In the genomic region with DNA sequence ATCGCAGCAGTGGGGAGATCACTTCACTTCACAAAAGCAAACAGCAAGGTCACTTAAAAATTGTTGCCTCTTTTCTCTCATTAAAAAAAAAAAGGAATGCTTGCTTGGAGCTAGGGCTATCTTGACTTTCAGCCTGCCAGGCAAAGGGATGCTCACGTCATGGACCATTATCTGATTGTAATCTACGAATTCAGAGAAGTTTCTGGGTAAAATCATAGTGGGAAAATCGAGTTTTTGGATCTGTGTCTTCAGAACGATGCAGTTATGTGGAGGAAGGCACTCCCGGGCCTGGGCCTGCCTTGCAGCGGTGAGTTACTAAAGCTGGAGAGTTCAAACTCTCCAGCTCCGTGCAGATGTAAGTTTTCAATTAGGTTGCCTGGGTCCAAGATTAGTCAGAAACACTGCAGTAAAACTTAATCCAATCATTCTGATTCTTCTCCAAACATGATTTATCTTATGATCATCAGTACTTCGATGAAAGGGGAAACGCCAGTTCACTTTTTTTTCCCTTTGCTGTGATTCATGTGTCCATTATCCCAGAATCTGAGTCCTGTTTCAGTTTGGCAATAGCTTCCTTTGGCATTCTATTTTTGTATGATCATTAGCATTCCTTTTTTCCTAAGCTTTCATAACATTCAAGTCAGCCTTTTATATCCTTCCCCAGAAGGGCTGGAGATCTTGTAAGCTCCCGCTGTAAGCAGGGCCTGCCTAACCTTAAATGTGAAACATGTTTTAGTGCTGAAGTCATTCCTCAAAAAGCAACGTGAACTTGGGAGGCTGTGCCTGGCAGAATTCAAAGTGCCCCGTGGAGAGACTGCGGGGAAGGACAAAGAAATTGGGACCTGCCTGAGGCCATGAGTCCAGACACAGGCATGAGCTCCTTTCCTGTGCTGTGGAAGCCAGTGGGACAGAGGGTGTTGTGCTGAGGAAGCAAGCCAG, we compare ENCODE assay signal across 12 cellular contexts.
DNase-seq lines count a peak whose midpoint lies in the region; ATAC-seq and TF ChIP-seq lines count a peak whose summit lies in the region.
"Had no signal": no experiment of that assay in that cellular context is flagged by ENCODE, and none has a peak within 500 bp of the region (broad histone marks: within the 10 kb centered on the region; RNA-seq: fewer than 3 reads in every experiment).

No MANE protein-coding gene starts in this region.

- H3K27me3 ChIP-seq in IMR-90 (ENCODE audit: control insufficient read depth, insufficient read depth, low read length) (peaks cover 2% of the 10 kb centered on the region; the same call in 1 of the 2 replicates), tibial nerve (no peaks in the 10 kb centered on the region)
- H3K27me3 ChIP-seq: brain microvascular endothelial cell had no signal

- H2BK15ac ChIP-seq in IMR-90 (ENCODE audit: low read depth, low read length), result peak overlapping the region; percentile 1; the same call in 1 of the 3 replicates

- H2AK9ac ChIP-seq in IMR-90 (replicated peaks; ENCODE audit: low read depth, low read length, poor library complexity), result no peak overlapping the region

- H3K23ac ChIP-seq in IMR-90 (ENCODE audit: low read depth, low read length), result no peak overlapping the region

- no peaks in the 10 kb centered on the region for H4K20me1 ChIP-seq in IMR-90 (ENCODE audit: insufficient read depth, low read length)

- H4K5ac ChIP-seq in IMR-90 (ENCODE audit: low read depth, low read length), result peak overlapping the region; percentile 35; the same call in 1 of the 2 replicates

- DNase-seq in IMR-90 (peak; percentile 76), epidermal melanocyte (ENCODE audit: insufficient read length, low spot score) (peak; percentile 71), tibial nerve (ENCODE audit: low spot score in 2 of 2) (peak in 1 of 2 donors; percentile 25), NCI-H2081 (lab: John Stamatoyannopoulos, UW) (no peak)
- DNase-seq: activated CD4-positive, alpha-beta T cell treated with anti-CD3 and anti-CD28 coated beads, Interleukin-2, amount 50 U/mL, for 1 hour; brain microvascular endothelial cell; immature natural killer cell; NCI-H1092 had no signal

- H4K91ac ChIP-seq in IMR-90 (ENCODE audit: insufficient read depth, low read depth, low read length), result no peak overlapping the region; the same call in 1 of the 2 replicates

- 0 out of 2 replicates have a peak overlapping the region, but pooled peaks have one; percentile 1 for H3K14ac ChIP-seq in IMR-90 (replicated peaks; ENCODE audit: low read depth, low read length)

- H3K36me3 ChIP-seq in IMR-90 (ENCODE audit: control insufficient read depth, insufficient read depth, low read length), result no peaks in the 10 kb centered on the region
- no peaks in the 10 kb centered on the region for H3K36me3 ChIP-seq in mesodermal cell (ENCODE audit: control insufficient read depth, insufficient read depth, low read length)
- no peaks in the 10 kb centered on the region for H3K36me3 ChIP-seq in tibial nerve
- H3K36me3 ChIP-seq: brain microvascular endothelial cell had no signal

- peak overlapping the region; percentile 2; the same call in 1 of the 2 replicates for H3K4ac ChIP-seq in IMR-90 (ENCODE audit: low read depth, low read length)

- TF ChIP-seq EP300 in tibial nerve (IDR thresholded peaks at IDR 0.05), result peak in 1 of 2 donors; percentile 24

- H3K18ac ChIP-seq in IMR-90 (ENCODE audit: low read depth, low read length), result peak overlapping the region; percentile 64; the same call in 1 of the 2 replicates

- H3K27ac ChIP-seq in IMR-90 (ENCODE audit: insufficient read depth, low read length), result peak overlapping the region; percentile 98; the same call in 1 of the 2 replicates
- peak overlapping the region; percentile 65 for H3K27ac ChIP-seq in mesodermal cell (ENCODE audit: low read depth, low read length, severe bottlenecking)
- H3K27ac ChIP-seq in tibial nerve, result peak overlapping the region; percentile 34 to 85 (median 68)
- H3K27ac ChIP-seq: brain microvascular endothelial cell had no signal

- no TSS peak for BruUV-seq in IMR-90 (replicated peaks; lab: Mats Ljungman, UMichigan)

- dilution Hi-C loops in IMR-90 (cut with HindIII; ENCODE audit: low sequenced_read_pairs, unreplicated experiment), result no loop called here

- H2BK120ac ChIP-seq in IMR-90 (ENCODE audit: low read depth, low read length), result peak overlapping the region; percentile 30; the same call in 1 of the 2 replicates

- H3K79me1 ChIP-seq in IMR-90 (ENCODE audit: low read depth in 1 of 2, low read length in 2 of 2), result no peaks in the 10 kb centered on the region

- no peak overlapping the region for H3K4me3 ChIP-seq in IMR-90 (ENCODE audit: insufficient read depth, low read depth, low read length)
- no peak overlapping the region for H3K4me3 ChIP-seq in mesodermal cell (ENCODE audit: extremely low read depth, insufficient read depth, low read length, poor library complexity, severe bottlenecking)
- H3K4me3 ChIP-seq in tibial nerve, result no peak overlapping the region

- H3K9me3 ChIP-seq in IMR-90 (ENCODE audit: control insufficient read depth, insufficient read depth, low read length) (peaks cover 4% of the 10 kb centered on the region; the same call in 1 of the 2 replicates), mesodermal cell (ENCODE audit: control insufficient read depth, low read length) (no peaks in the 10 kb centered on the region), tibial nerve (no peaks in the 10 kb centered on the region)

- no peak overlapping the region for H3K56ac ChIP-seq in IMR-90 (ENCODE audit: extremely low read depth, insufficient read depth, low read length)

- TF ChIP-seq CTCF in IMR-90 (conservative IDR thresholded peaks at IDR 0.05; ENCODE audit: low read depth, low read length) (no peak), tibial nerve (IDR thresholded peaks at IDR 0.05) (no peak)

- peak; percentile 89 for ATAC-seq in IMR-90 (ENCODE audit: low read depth)
- no peak for ATAC-seq in HG02973 (IDR thresholded peaks at IDR 0.05; ENCODE audit: unreplicated experiment)
- ATAC-seq in HG02884 (IDR thresholded peaks at IDR 0.05; ENCODE audit: unreplicated experiment), result no peak
- ATAC-seq in HG02938 (IDR thresholded peaks at IDR 0.05; ENCODE audit: unreplicated experiment), result no peak

- CTCF ChIA-PET in IMR-90 (lab: Yijun Ruan, JAX), result interaction anchor here (0.6 to 1.2 kb wide), 3 partner anchors 78 to 372 kb away, joined by 3 read pairs; no protein-coding TSS in a partner anchor

- no peak overlapping the region for H2BK5ac ChIP-seq in IMR-90 (ENCODE audit: low read depth, low read length, poor library complexity, severe bottlenecking)

- peak overlapping the region; percentile 24; the same call in 1 of the 2 replicates for H2BK20ac ChIP-seq in IMR-90 (ENCODE audit: low read depth, low read length)

- peaks cover 8% of the 10 kb centered on the region; the same call in 1 of the 2 replicates for H3K9me1 ChIP-seq in IMR-90 (ENCODE audit: insufficient read depth, low read length)

- TF ChIP-seq POLR2A in IMR-90 (IDR thresholded peaks at IDR 0.05; ENCODE audit: low read depth, low read length), result no peak
- no peak for TF ChIP-seq POLR2A in tibial nerve (IDR thresholded peaks at IDR 0.05)

- peaks cover 19% of the 10 kb centered on the region; the same call in 1 of the 2 replicates for H3K4me1 ChIP-seq in IMR-90 (ENCODE audit: control insufficient read depth, insufficient read depth, low read length)
- H3K4me1 ChIP-seq in mesodermal cell (ENCODE audit: control insufficient read depth, insufficient read depth, low read length, poor library complexity, severe bottlenecking), result peaks cover 4% of the 10 kb centered on the region
- H3K4me1 ChIP-seq in tibial nerve, result peaks cover 0 to 26% (median 8%) of the 10 kb centered on the region in 4 donors

- peak overlapping the region; percentile 20 to 26; a peak in 1 of 4 replicates for H4K8ac ChIP-seq in IMR-90 (ENCODE audit: low read depth in 2 of 2, low read length in 2 of 2)

- H2AK5ac ChIP-seq in IMR-90 (ENCODE audit: low read depth, low read length), result peak overlapping the region; percentile 28; the same call in 1 of the 2 replicates

- POLR2A ChIA-PET in IMR-90 (lab: Charles Lee; ENCODE audit: unreplicated experiment), result interaction anchor here (0.7 kb wide), 1 partner anchor 301 kb away, joined by 3 read pairs; no protein-coding TSS in a partner anchor

- 18% methylated on average over 5 of the region's 14 CpGs; no CpG with 5 or more reads in 1 of the 2 experiments for WGBS in IMR-90 (ENCODE audit: extremely low coverage in 2 of 2, insufficient read length in 1 of 2), 2 experiments
- 67 to 70% methylated on average over 11 to 14 of the region's 14 CpGs for WGBS in mesodermal cell (ENCODE audit: insufficient coverage in 2 of 2), 2 experiments
- WGBS in tibial nerve, 2 donors, result 33 to 38% methylated on average over 14 of the region's 14 CpGs

- H3K4me2 ChIP-seq in IMR-90 (ENCODE audit: low read depth, low read length), result peak overlapping the region; percentile 25

- no peak for TF ChIP-seq RAD21 in IMR-90 (IDR thresholded peaks at IDR 0.05; ENCODE audit: low read length)

- peak overlapping the region; percentile 46 for H2AFZ ChIP-seq in IMR-90 (replicated peaks; ENCODE audit: low read length, poor library complexity)

- in situ Hi-C loops in IMR-90 (cut with MboI; ENCODE audit: low sequenced_read_pairs), result no loop called here

- intact Hi-C loops in IMR-90 (cut with micrococcal nuclease), result loop anchor here (10.0 kb wide), 3 partner anchors 246 to 354 kb away; no protein-coding TSS in a partner anchor

- H3K9ac ChIP-seq in IMR-90 (ENCODE audit: low read depth, low read length), result peak overlapping the region; percentile 51

TF ChIP-seq in IMR-90, 13 proteins besides CTCF, POLR2A, EP300 and RAD21:
- TF ChIP-seq MAFK (IDR thresholded peaks at IDR 0.05; ENCODE audit: low read depth, low read length), result no peak
- TF ChIP-seq MXI1 (IDR thresholded peaks at IDR 0.05; ENCODE audit: borderline replicate concordance, low read depth, low read length), result no peak
- no peak for TF ChIP-seq MAZ (IDR thresholded peaks at IDR 0.05; ENCODE audit: borderline replicate concordance, low read depth, low read length)
- TF ChIP-seq, protein P1, sequence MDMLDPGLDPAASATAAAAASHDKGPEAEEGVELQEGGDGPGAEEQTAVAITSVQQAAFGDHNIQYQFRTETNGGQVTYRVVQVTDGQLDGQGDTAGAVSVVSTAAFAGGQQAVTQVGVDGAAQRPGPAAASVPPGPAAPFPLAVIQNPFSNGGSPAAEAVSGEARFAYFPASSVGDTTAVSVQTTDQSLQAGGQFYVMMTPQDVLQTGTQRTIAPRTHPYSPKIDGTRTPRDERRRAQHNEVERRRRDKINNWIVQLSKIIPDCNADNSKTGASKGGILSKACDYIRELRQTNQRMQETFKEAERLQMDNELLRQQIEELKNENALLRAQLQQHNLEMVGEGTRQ (IDR thresholded peaks at IDR 0.05; ENCODE audit: low read depth, low read length), result no peak

Comparison
In these comparisons a context has a peak if more than half of its experiments do, and no peak if none do; other contexts are left out.
1. DNase-seq: peak in IMR-90 (single experiment) and epidermal melanocyte (single experiment); none in NCI-H2081 (0 of 2).
2. Peak in every context shown above with its lines, with median percentiles within 50 percentile points of each other: H3K27ac ChIP-seq.